ENCODE assay signal across 9 cellular contexts in genomic region chr3:48694610-48695051, GRCh38. TPM values are rescaled to one million over a fixed set of nuclear protein-coding genes. Genes with fewer than 3 reads are reported as not detected.
DNase-seq lines count a peak whose midpoint lies in the region; ATAC-seq lines count a peak whose summit lies in the region.
"Had no signal": no experiment of that assay in that cellular context is flagged by ENCODE, and none has a peak within 500 bp of the region (broad histone marks: within the 10 kb centered on the region; RNA-seq: fewer than 3 reads in every experiment).

No MANE protein-coding gene starts in this region.

- ATAC-seq in activated T-cell treated with anti-CD3 and anti-CD28 coated beads, Interleukin-2, amount 50 U/mL, for 4 hours: no peak
- ATAC-seq in HG03469 (IDR thresholded peaks at IDR 0.05; ENCODE audit: unreplicated experiment): no peak

- H3K9me3 Mint-ChIP-seq in activated T-cell treated with anti-CD3 and anti-CD28 coated beads, Interleukin-2, amount 50 U/mL, for 24 hours: no peaks in the 10 kb centered on the region
- H3K9me3 Mint-ChIP-seq in activated T-cell treated with anti-CD3 and anti-CD28 coated beads, Interleukin-2, amount 50 U/mL, for 4 hours: no peaks in the 10 kb centered on the region
- H3K9me3 Mint-ChIP-seq: CD4-positive, alpha-beta memory T cell had no signal

- peak overlapping the region; percentile 80 for H3K27ac Mint-ChIP-seq in activated T-cell treated with anti-CD3 and anti-CD28 coated beads, Interleukin-2, amount 50 U/mL, for 24 hours

- H3K4me3 ChIP-seq in duodenal mucosa (ENCODE audit: low read depth in 1 of 2, low read length in 2 of 2) (peak overlapping the region in 1 of 2 donors; percentile 37), mesodermal cell (ENCODE audit: extremely low read depth, insufficient read depth, low read length, poor library complexity, severe bottlenecking) (peak overlapping the region; percentile 29)

- no peak overlapping the region for H3K9ac ChIP-seq in duodenal mucosa (ENCODE audit: low read depth in 1 of 2, low read length in 2 of 2)

- no peak overlapping the region for H3K4me3 Mint-ChIP-seq in activated T-cell treated with anti-CD3 and anti-CD28 coated beads, Interleukin-2, amount 50 U/mL, for 24 hours
- H3K4me3 Mint-ChIP-seq in activated T-cell treated with anti-CD3 and anti-CD28 coated beads, Interleukin-2, amount 50 U/mL, for 4 hours: no peak overlapping the region
- H3K4me3 Mint-ChIP-seq: CD4-positive, alpha-beta memory T cell had no signal

- H3K4me1 Mint-ChIP-seq in activated T-cell treated with anti-CD3 and anti-CD28 coated beads, Interleukin-2, amount 50 U/mL, for 24 hours (ENCODE audit: low read depth): peaks cover 22% of the 10 kb centered on the region
- H3K4me1 Mint-ChIP-seq in activated T-cell treated with anti-CD3 and anti-CD28 coated beads, Interleukin-2, amount 50 U/mL, for 4 hours (ENCODE audit: low read depth): peaks cover 16% of the 10 kb centered on the region

- WGBS in mesodermal cell (ENCODE audit: insufficient coverage in 2 of 2), 2 experiments: 50 to 60% methylated on average over 1 to 3 of the region's 6 CpGs

- no peak for DNase-seq in activated T-cell treated with anti-CD3 and anti-CD28 coated beads, Interleukin-2, amount 50 U/mL, for 24 hours
- no peak for DNase-seq in activated T-cell treated with anti-CD3 and anti-CD28 coated beads, Interleukin-2, amount 50 U/mL, for 4 hours
- DNase-seq in ureter (ENCODE audit: low spot score): peak; percentile 73
- DNase-seq in NCI-H1417 treated with DMSO at 0.1 percent for 48 hours (lab: John Stamatoyannopoulos, UW): no peak
- DNase-seq in iPS-NIHi11 (ENCODE audit: low spot score): no peak
- DNase-seq: CD4-positive, alpha-beta memory T cell had no signal

- H3K9me3 ChIP-seq in duodenal mucosa (ENCODE audit: control insufficient read depth in 1 of 2, low read length in 2 of 2) (no peaks in the 10 kb centered on the region), mesodermal cell (ENCODE audit: control insufficient read depth, low read length) (no peaks in the 10 kb centered on the region)

- H3K27me3 Mint-ChIP-seq in activated T-cell treated with anti-CD3 and anti-CD28 coated beads, Interleukin-2, amount 50 U/mL, for 24 hours: no peaks in the 10 kb centered on the region
- H3K27me3 Mint-ChIP-seq in activated T-cell treated with anti-CD3 and anti-CD28 coated beads, Interleukin-2, amount 50 U/mL, for 4 hours (ENCODE audit: low read depth): no peaks in the 10 kb centered on the region
- H3K27me3 Mint-ChIP-seq: CD4-positive, alpha-beta memory T cell had no signal

- peaks cover 79% of the 10 kb centered on the region for H3K36me3 Mint-ChIP-seq in activated T-cell treated with anti-CD3 and anti-CD28 coated beads, Interleukin-2, amount 50 U/mL, for 24 hours (ENCODE audit: low read depth)
- H3K36me3 Mint-ChIP-seq in activated T-cell treated with anti-CD3 and anti-CD28 coated beads, Interleukin-2, amount 50 U/mL, for 4 hours (ENCODE audit: insufficient read depth): peaks cover 24% of the 10 kb centered on the region

- H3K4me1 ChIP-seq in duodenal mucosa (ENCODE audit: control insufficient read depth in 1 of 2, insufficient read depth in 2 of 2, low read length in 2 of 2) (peaks cover 5 to 12% of the 10 kb centered on the region in 2 donors), mesodermal cell (ENCODE audit: control insufficient read depth, insufficient read depth, low read length, poor library complexity, severe bottlenecking) (peaks cover 27% of the 10 kb centered on the region)

- H3K36me3 ChIP-seq in duodenal mucosa (ENCODE audit: control insufficient read depth in 1 of 2, insufficient read depth in 2 of 2, low read length in 2 of 2) (peaks cover 39 to 77% of the 10 kb centered on the region in 2 donors), mesodermal cell (ENCODE audit: control insufficient read depth, insufficient read depth, low read length) (peaks cover 93% of the 10 kb centered on the region)

- no peaks in the 10 kb centered on the region for H3K27me3 ChIP-seq in duodenal mucosa (ENCODE audit: control insufficient read depth in 1 of 2, insufficient read depth in 2 of 2, low read length in 2 of 2)

- peak overlapping the region; percentile 61 for H3K27ac ChIP-seq in duodenal mucosa (ENCODE audit: low read depth, low read length)
- H3K27ac ChIP-seq in mesodermal cell (ENCODE audit: low read depth, low read length, severe bottlenecking): peak overlapping the region; percentile 93

RNA-seq across cellular contexts. Expression of gene NCKIPSD, which starts 8.9 kb away (rescaled TPM):
- total RNA-seq in activated T-cell treated with anti-CD3 and anti-CD28 coated beads, Interleukin-2, amount 50 U/mL, for 4 hours: 10 to 100 TPM; 21.3 to 24.3 (median 22.0) TPM
- polyA plus RNA-seq in mesodermal cell (2013, experiment 1 of 2): 23.4 TPM
- polyA plus RNA-seq in mesodermal cell (2013, experiment 2 of 2): 20.1 TPM
- 21.6 TPM for total RNA-seq in ureter

RNA-seq across cellular contexts. Expression of gene IP6K2, which starts 22.4 kb away (rescaled TPM):
- 10 to 100 TPM; 39.9 to 45.9 (median 45.8) TPM for total RNA-seq in activated T-cell treated with anti-CD3 and anti-CD28 coated beads, Interleukin-2, amount 50 U/mL, for 4 hours
- polyA plus RNA-seq in mesodermal cell (2013, experiment 1 of 2): 155 TPM
- 132 TPM for polyA plus RNA-seq in mesodermal cell (2013, experiment 2 of 2)
- 97.0 TPM for total RNA-seq in ureter

RNA-seq across cellular contexts. Expression of gene CELSR3, which starts 31.9 kb away (rescaled TPM):
- 10 to 100 TPM; 11.0 to 15.0 (median 12.3) TPM for total RNA-seq in activated T-cell treated with anti-CD3 and anti-CD28 coated beads, Interleukin-2, amount 50 U/mL, for 4 hours
- polyA plus RNA-seq in mesodermal cell (2013, experiment 1 of 2): 21.2 TPM
- polyA plus RNA-seq in mesodermal cell (2013, experiment 2 of 2): 14.6 TPM
- 1.5 TPM for total RNA-seq in ureter

RNA-seq across cellular contexts. Expression of gene SLC26A6, which starts 59.4 kb away (rescaled TPM):
- 10 to 100 TPM; 14.4 to 17.5 (median 17.2) TPM for total RNA-seq in activated T-cell treated with anti-CD3 and anti-CD28 coated beads, Interleukin-2, amount 50 U/mL, for 4 hours
- polyA plus RNA-seq in mesodermal cell (2013, experiment 1 of 2): 77.2 TPM
- 63.0 TPM for polyA plus RNA-seq in mesodermal cell (2013, experiment 2 of 2)
- total RNA-seq in ureter: 12.3 TPM
